14 cellular contexts compared by ENCODE assay signal in genomic region chr17:78143214-78144145, GRCh38. TPM values are rescaled to one million over a fixed set of nuclear protein-coding genes. Genes with fewer than 3 reads are reported as not detected.
A peak's percentile ranks its signal among the peaks of the same experiment; 100 is the strongest.
DNase-seq lines count a peak whose midpoint lies in the region; ATAC-seq lines count a peak whose summit lies in the region.
"Had no signal": no experiment of that assay in that cellular context is flagged by ENCODE, and none has a peak within 500 bp of the region (broad histone marks: within the 10 kb centered on the region; RNA-seq: fewer than 3 reads in every experiment).

No MANE protein-coding gene starts in this region.

- POLR2A ChIA-PET in T-cell (lab: Charles Lee) = no interaction called here

- H3K36me3 Mint-ChIP-seq in activated T-cell treated with anti-CD3 and anti-CD28 coated beads, Interleukin-2, amount 50 U/mL, for 72 hours (ENCODE audit: insufficient read depth in 2 of 2) = no peaks in the 10 kb centered on the region
- peaks cover 7% of the 10 kb centered on the region for H3K36me3 Mint-ChIP-seq in T-cell
- peaks cover 41 to 48% of the 10 kb centered on the region in 2 donors for H3K36me3 Mint-ChIP-seq in stimulated activated naive B cell treated with anti-CD40 and anti-IgM and Interleukin-4, amounts not matched to agents 10 μg/mL and 1 μg/mL and 100 μg/mL, for 72 hours

- DNase-seq in activated T-cell treated with anti-CD3 and anti-CD28 coated beads, Interleukin-2, amount 50 U/mL, for 72 hours = no peak
- DNase-seq in activated T-cell treated with anti-CD3 and anti-CD28 coated beads for 4 hours (no peak), T-cell (no peak), left lobe of liver (ENCODE audit: low spot score) (peak; percentile 45), NCI-H187 treated with DMSO at 0.1 percent for 48 hours (lab: John Stamatoyannopoulos, UW) (no peak), SHP77 treated with DMSO at 0.1 percent for 48 hours (lab: John Stamatoyannopoulos, UW) (no peak)
- no peak for DNase-seq in stimulated activated naive B cell treated with anti-CD40 and anti-IgM and Interleukin-4, amounts not matched to agents 10 μg/mL and 1 μg/mL and 100 μg/mL, for 72 hours
- DNase-seq: NCI-H1436 treated with DMSO at 0.1 percent for 48 hours; stimulated activated CD4-positive, alpha-beta T cell treated with anti-CD3 and anti-CD28 coated beads, Interleukin-1b, Interleukin-23, amount 100 ng/mL, for 48 hours had no signal

- no peaks in the 10 kb centered on the region for H3K27me3 Mint-ChIP-seq in activated T-cell treated with anti-CD3 and anti-CD28 coated beads, Interleukin-2, amount 50 U/mL, for 72 hours (ENCODE audit: low read depth)
- no peaks in the 10 kb centered on the region for H3K27me3 Mint-ChIP-seq in T-cell
- no peaks in the 10 kb centered on the region for H3K27me3 Mint-ChIP-seq in stimulated activated naive B cell treated with anti-CD40 and anti-IgM and Interleukin-4, amounts not matched to agents 10 μg/mL and 1 μg/mL and 100 μg/mL, for 72 hours

- ATAC-seq in activated T-cell treated with anti-CD3 and anti-CD28 coated beads, Interleukin-2, amount 50 U/mL, for 72 hours (replicated peaks in 1 of 2) = no peak
- no peak for ATAC-seq in T-cell (replicated peaks in 1 of 4)
- no peak for ATAC-seq in left lobe of liver
- no peak for ATAC-seq in stimulated activated naive B cell treated with anti-CD40 and anti-IgM and Interleukin-4, amounts not matched to agents 10 μg/mL and 1 μg/mL and 100 μg/mL, for 72 hours (replicated peaks)
- ATAC-seq in GM21619 (IDR thresholded peaks at IDR 0.05; ENCODE audit: unreplicated experiment) = no peak

- peak overlapping the region in 1 of 2 donors; percentile 20 for H3K4me3 Mint-ChIP-seq in activated T-cell treated with anti-CD3 and anti-CD28 coated beads, Interleukin-2, amount 50 U/mL, for 72 hours
- H3K4me3 Mint-ChIP-seq in T-cell = no peak overlapping the region
- H3K4me3 Mint-ChIP-seq in stimulated activated naive B cell treated with anti-CD40 and anti-IgM and Interleukin-4, amounts not matched to agents 10 μg/mL and 1 μg/mL and 100 μg/mL, for 72 hours = peak overlapping the region; percentile 37 to 68

- CTCF ChIA-PET in T-cell (lab: Charles Lee) = interaction anchor here in 1 of 2 donors (0.6 kb wide), 1 partner anchor 23 kb away, joined by 3 read pairs; no protein-coding TSS in a partner anchor

- H3K27ac Mint-ChIP-seq in activated T-cell treated with anti-CD3 and anti-CD28 coated beads, Interleukin-2, amount 50 U/mL, for 72 hours = peak overlapping the region; percentile 57
- H3K27ac Mint-ChIP-seq in T-cell = peak overlapping the region; percentile 30 to 36
- H3K27ac Mint-ChIP-seq in stimulated activated naive B cell treated with anti-CD40 and anti-IgM and Interleukin-4, amounts not matched to agents 10 μg/mL and 1 μg/mL and 100 μg/mL, for 72 hours = peak overlapping the region; percentile 98

- peaks cover 46% of the 10 kb centered on the region for H3K4me1 Mint-ChIP-seq in activated T-cell treated with anti-CD3 and anti-CD28 coated beads, Interleukin-2, amount 50 U/mL, for 72 hours (ENCODE audit: low read depth)
- peaks cover 50 to 65% (median 61%) of the 10 kb centered on the region in 3 donors for H3K4me1 Mint-ChIP-seq in T-cell
- peaks cover 69 to 98% of the 10 kb centered on the region in 2 donors for H3K4me1 Mint-ChIP-seq in stimulated activated naive B cell treated with anti-CD40 and anti-IgM and Interleukin-4, amounts not matched to agents 10 μg/mL and 1 μg/mL and 100 μg/mL, for 72 hours

- no peaks in the 10 kb centered on the region for H3K9me3 Mint-ChIP-seq in activated T-cell treated with anti-CD3 and anti-CD28 coated beads, Interleukin-2, amount 50 U/mL, for 72 hours
- no peaks in the 10 kb centered on the region for H3K9me3 Mint-ChIP-seq in T-cell
- H3K9me3 Mint-ChIP-seq in stimulated activated naive B cell treated with anti-CD40 and anti-IgM and Interleukin-4, amounts not matched to agents 10 μg/mL and 1 μg/mL and 100 μg/mL, for 72 hours = peaks cover under 1 to 2% of the 10 kb centered on the region in 2 donors

RNA-seq across cellular contexts. Expression of gene C17orf99, which starts 2.7 kb away (rescaled TPM):
- under 1 TPM in 1 of 2 donors, not detected in 1; 0.58 TPM for total RNA-seq in activated T-cell treated with anti-CD3 and anti-CD28 coated beads, Interleukin-2, amount 50 U/mL, for 72 hours
- under 1 TPM in 1 of 5 donors, not detected in 4; 0.73 TPM for total RNA-seq in T-cell
- not detected for total RNA-seq in left lobe of liver
- total RNA-seq: G401; HT1080; osteocyte; T-helper 2 cell treated with Interferon-gamma antibody and Interleukin-4, amounts not matched to agents 100 ng/mL and 5 ng/mL, for 36 hours had no signal

RNA-seq across cellular contexts. Expression of gene TMC8, which starts 12.9 kb away (rescaled TPM):
- 100 to 1,000 TPM; 102 to 124 TPM for total RNA-seq in activated T-cell treated with anti-CD3 and anti-CD28 coated beads, Interleukin-2, amount 50 U/mL, for 72 hours
- total RNA-seq in T-cell = 100 to 1,000 TPM; 301 to 631 (median 431) TPM
- 3.9 TPM for total RNA-seq in left lobe of liver

RNA-seq across cellular contexts. Expression of gene TMC6, which starts 14.9 kb away (rescaled TPM):
- total RNA-seq in activated T-cell treated with anti-CD3 and anti-CD28 coated beads, Interleukin-2, amount 50 U/mL, for 72 hours = 100 to 1,000 TPM; 129 to 137 TPM
- total RNA-seq in T-cell = 100 to 1,000 TPM; 616 to 847 (median 698) TPM
- 14.6 TPM for total RNA-seq in left lobe of liver

RNA-seq across cellular contexts. Expression of gene SYNGR2, which starts 24.9 kb away (rescaled TPM):
- 10 to 100 TPM; 87.6 to 92.0 TPM for total RNA-seq in activated T-cell treated with anti-CD3 and anti-CD28 coated beads, Interleukin-2, amount 50 U/mL, for 72 hours
- total RNA-seq in T-cell = 10 to 100 TPM; 56.0 to 86.3 (median 74.6) TPM
- 44.1 TPM for total RNA-seq in left lobe of liver

RNA-seq across cellular contexts. Expression of gene TK1, which starts 43.4 kb away (rescaled TPM):
- 10 to 100 TPM; 90.6 to 90.9 TPM for total RNA-seq in activated T-cell treated with anti-CD3 and anti-CD28 coated beads, Interleukin-2, amount 50 U/mL, for 72 hours
- total RNA-seq in T-cell (1 to 10 TPM; 1.6 to 3.3 (median 2.2) TPM), left lobe of liver (2.6 TPM)

Comparison
In these comparisons a context has a peak if more than half of its experiments do, and no peak if none do; other contexts are left out.
1. H3K27ac Mint-ChIP-seq: peak in every context shown above with its lines; median percentile 98 in stimulated activated naive B cell treated with anti-CD40 and anti-IgM and Interleukin-4, amounts not matched to agents 10 μg/mL and 1 μg/mL and 100 μg/mL, for 72 hours; 57 in activated T-cell treated with anti-CD3 and anti-CD28 coated beads, Interleukin-2, amount 50 U/mL, for 72 hours; 33 in T-cell.
2. H3K4me3 Mint-ChIP-seq: peak in stimulated activated naive B cell treated with anti-CD40 and anti-IgM and Interleukin-4, amounts not matched to agents 10 μg/mL and 1 μg/mL and 100 μg/mL, for 72 hours (2 of 2); none in T-cell (0 of 3).
3. RNA of gene TMC8, which starts 12.9 kb away (total RNA-seq): 301 to 631 TPM in T-cell and 102 to 124 TPM in activated T-cell treated with anti-CD3 and anti-CD28 coated beads, Interleukin-2, amount 50 U/mL, for 72 hours; 3.9 TPM in left lobe of liver (single experiment); every median in the first group is over 10 times any median in the second.
4. RNA of gene TMC6, which starts 14.9 kb away (total RNA-seq): 616 to 847 TPM in T-cell; 129 to 137 TPM in activated T-cell treated with anti-CD3 and anti-CD28 coated beads, Interleukin-2, amount 50 U/mL, for 72 hours and 14.6 TPM in left lobe of liver (single experiment); every median in the first group is over 4 times any median in the second.